Comparison of ENCODE assay signal across 1 cellular context in genomic region chr18:23484783-23485182, GRCh38.
TF ChIP-seq lines count a peak whose summit lies in the region.

No MANE protein-coding gene starts in this region.

TF ChIP-seq in GM23338, 12 proteins besides CTCF, POLR2A, EP300 and RAD21 (continued from another document):
- TF ChIP-seq ZNF462 (CRISPR knock-in tag; IDR thresholded peaks at IDR 0.05) (no peak), CREB1 (CRISPR knock-in tag; IDR thresholded peaks at IDR 0.05; ENCODE audit: low read depth) (no peak), EZH2 (IDR thresholded peaks at IDR 0.05; ENCODE audit: low read depth, unreplicated experiment) (no peak), JUNB (IDR thresholded peaks at IDR 0.05; ENCODE audit: unreplicated experiment) (no peak), EZH2phosphoT487 (IDR thresholded peaks at IDR 0.05; ENCODE audit: unreplicated experiment) (no peak), REST (IDR thresholded peaks at IDR 0.05; ENCODE audit: unreplicated experiment) (no peak), ZNF114 (CRISPR knock-in tag; IDR thresholded peaks at IDR 0.05) (no peak)
